ENCODE assay signal across 20 cellular contexts in genomic region chr9:110308504-110309109, GRCh38. TPM values are rescaled to one million over a fixed set of nuclear protein-coding genes. Genes with fewer than 3 reads are reported as not detected.
DNase-seq lines count a peak whose midpoint lies in the region; ATAC-seq and TF ChIP-seq lines count a peak whose summit lies in the region.
"Had no signal": no experiment of that assay in that cellular context is flagged by ENCODE, and none has a peak within 500 bp of the region (broad histone marks: within the 10 kb centered on the region; RNA-seq: fewer than 3 reads in every experiment).

No MANE protein-coding gene starts in this region.

- no peak overlapping the region for H3K4me3 Mint-ChIP-seq in activated CD4-positive, alpha-beta T cell treated with anti-CD3 and anti-CD28 coated beads for 36 hours
- H3K4me3 Mint-ChIP-seq in neural crest cell: no peak overlapping the region
- H3K4me3 Mint-ChIP-seq: activated naive CD8-positive, alpha-beta T cell treated with anti-CD3 and anti-CD28 coated beads for 36 hours; central memory CD8-positive, alpha-beta T cell; H9 had no signal

- peaks cover 2% of the 10 kb centered on the region for H3K9me3 Mint-ChIP-seq in activated CD4-positive, alpha-beta T cell treated with anti-CD3 and anti-CD28 coated beads for 36 hours (ENCODE audit: low read depth)
- H3K9me3 Mint-ChIP-seq in neural crest cell: peaks cover 5% of the 10 kb centered on the region
- H3K9me3 Mint-ChIP-seq: central memory CD8-positive, alpha-beta T cell had no signal

- intact Hi-C loops in activated CD4-positive, alpha-beta T cell treated with anti-CD3 and anti-CD28 coated beads for 36 hours (cut with DNase I, micrococcal nuclease): no loop called here
- intact Hi-C loops in vagina (cut with DNase I): no loop called here

- H3K4me1 ChIP-seq in vagina: no peaks in the 10 kb centered on the region
- H3K4me1 ChIP-seq: pancreas, SJSA1 had no signal

- no peaks in the 10 kb centered on the region for H3K36me3 ChIP-seq in vagina
- H3K36me3 ChIP-seq: pancreas, SJSA1 had no signal

- H3K36me3 Mint-ChIP-seq in activated CD4-positive, alpha-beta T cell treated with anti-CD3 and anti-CD28 coated beads for 36 hours (ENCODE audit: low read depth): no peaks in the 10 kb centered on the region
- no peaks in the 10 kb centered on the region for H3K36me3 Mint-ChIP-seq in neural crest cell (ENCODE audit: low read depth)
- H3K36me3 Mint-ChIP-seq: activated naive CD8-positive, alpha-beta T cell treated with anti-CD3 and anti-CD28 coated beads for 36 hours had no signal

- no peak for DNase-seq in activated CD4-positive, alpha-beta T cell treated with anti-CD3 and anti-CD28 coated beads for 36 hours
- DNase-seq in activated CD4-positive, alpha-beta T cell treated with anti-CD3 and anti-CD28 coated beads for 4 hours: no peak
- DNase-seq in neural crest cell (ENCODE audit: low read depth, low spot score) (no peak), kidney glomerular epithelial cell (lab: John Stamatoyannopoulos, UW) (no peak), vagina (ENCODE audit: extremely low spot score in 2 of 2) (no peak), NCI-H187 treated with DMSO at 0.1 percent for 48 hours (lab: John Stamatoyannopoulos, UW) (no peak)
- DNase-seq: activated naive CD8-positive, alpha-beta T cell treated with anti-CD3 and anti-CD28 coated beads for 36 hours; COR-L47; H9; NCI-H2171; pancreas; small intestine had no signal

- TF ChIP-seq CTCF in neural crest cell (conservative IDR thresholded peaks at IDR 0.05) (no peak), vagina (IDR thresholded peaks at IDR 0.05) (no peak)

- no peak overlapping the region for H3K27ac ChIP-seq in vagina
- H3K27ac ChIP-seq: pancreas, SJSA1, VCaP had no signal

- POLR2A ChIA-PET in activated CD4-positive, alpha-beta T cell treated with anti-CD3 and anti-CD28 coated beads for 36 hours (lab: Charles Lee): interaction anchor here (0.6 kb wide), 1 partner anchor 671 kb away, joined by 4 read pairs; no protein-coding TSS in a partner anchor

- no peaks in the 10 kb centered on the region for H3K27me3 ChIP-seq in vagina
- H3K27me3 ChIP-seq: pancreas, SJSA1 had no signal

- CTCF ChIA-PET in activated CD4-positive, alpha-beta T cell treated with anti-CD3 and anti-CD28 coated beads for 36 hours (lab: Charles Lee): no interaction called here

- TF ChIP-seq POLR2A in vagina (IDR thresholded peaks at IDR 0.05): no peak

- H3K4me1 Mint-ChIP-seq in activated CD4-positive, alpha-beta T cell treated with anti-CD3 and anti-CD28 coated beads for 36 hours: peaks cover 5% of the 10 kb centered on the region
- peaks cover 6% of the 10 kb centered on the region for H3K4me1 Mint-ChIP-seq in neural crest cell
- H3K4me1 Mint-ChIP-seq: central memory CD8-positive, alpha-beta T cell had no signal

- H3K4me3 ChIP-seq in vagina: no peak overlapping the region
- H3K4me3 ChIP-seq: pancreas, SJSA1 had no signal

- no peaks in the 10 kb centered on the region for H3K9me3 ChIP-seq in vagina
- H3K9me3 ChIP-seq: pancreas, SJSA1 had no signal

- H3K27ac Mint-ChIP-seq in activated CD4-positive, alpha-beta T cell treated with anti-CD3 and anti-CD28 coated beads for 36 hours: peak overlapping the region; percentile 29
- H3K27ac Mint-ChIP-seq in neural crest cell (ENCODE audit: unreplicated experiment): peak overlapping the region; percentile 51
- H3K27ac Mint-ChIP-seq: activated naive CD8-positive, alpha-beta T cell treated with anti-CD3 and anti-CD28 coated beads for 36 hours; H9 had no signal

- no peak for ATAC-seq in activated CD4-positive, alpha-beta T cell treated with anti-CD3 and anti-CD28 coated beads for 36 hours
- peak; percentile 75 for ATAC-seq in GM21528 (IDR thresholded peaks at IDR 0.05; ENCODE audit: low FRiP score, unreplicated experiment)
- ATAC-seq in HG03460 (IDR thresholded peaks at IDR 0.05; ENCODE audit: unreplicated experiment): peak; percentile 61
- ATAC-seq: pancreas had no signal

- H3K27me3 Mint-ChIP-seq in activated CD4-positive, alpha-beta T cell treated with anti-CD3 and anti-CD28 coated beads for 36 hours: no peaks in the 10 kb centered on the region
- no peaks in the 10 kb centered on the region for H3K27me3 Mint-ChIP-seq in neural crest cell (ENCODE audit: low read depth)

RNA-seq across cellular contexts. Expression of gene TXNDC8, which starts 29.1 kb away (rescaled TPM):
- not detected for total RNA-seq in activated CD4-positive, alpha-beta T cell treated with anti-CD3 and anti-CD28 coated beads for 36 hours
- total RNA-seq in neural crest cell (not detected in 2 replicates), vagina (not detected)
- total RNA-seq: activated naive CD8-positive, alpha-beta T cell treated with anti-CD3 and anti-CD28 coated beads for 36 hours; glomerular endothelial cell; H9; HT-29; mesenteric fat pad; pancreas; SJSA1 had no signal

RNA-seq across cellular contexts. Expression of gene TXN, which starts 52.3 kb away (rescaled TPM):
- 100 to 1,000 TPM; 449 to 553 TPM for total RNA-seq in activated CD4-positive, alpha-beta T cell treated with anti-CD3 and anti-CD28 coated beads for 36 hours
- total RNA-seq in neural crest cell (181 and 188 TPM in 2 replicates), vagina (162 TPM)
